In the genomic region with DNA sequence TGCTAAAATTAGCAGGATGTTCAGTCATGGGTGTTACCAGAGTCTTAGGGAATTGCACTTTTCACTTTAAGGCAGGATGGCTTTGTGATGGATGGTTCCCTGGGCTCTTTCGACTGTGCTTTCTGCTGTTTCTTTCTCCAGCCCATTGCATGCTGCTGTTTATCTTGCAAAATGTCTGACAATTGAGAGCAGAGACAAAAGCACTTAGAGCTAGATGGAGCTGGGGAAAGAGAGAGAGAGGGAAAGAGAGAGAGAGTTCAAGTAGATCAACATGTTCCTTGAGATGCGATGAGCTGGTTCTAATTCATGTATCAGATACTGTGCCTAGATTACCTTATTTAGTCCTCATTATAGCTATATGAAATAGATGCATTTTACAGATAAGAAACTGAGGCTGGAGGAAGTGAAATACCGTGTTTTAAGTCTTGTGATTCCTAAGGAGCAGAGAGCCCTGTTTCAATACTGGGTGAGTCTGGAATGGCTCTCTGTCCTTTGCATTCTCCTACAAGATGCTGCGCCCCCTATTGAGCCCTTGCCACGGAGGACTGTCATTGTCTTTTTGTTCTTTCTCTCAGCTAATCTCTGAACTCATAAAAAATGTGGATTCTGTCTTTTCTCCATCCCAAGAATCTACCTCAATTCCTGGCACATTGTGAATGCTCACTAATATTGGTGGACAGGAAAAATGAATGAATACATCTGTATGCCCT, we compare ENCODE assay signal across 17 cellular contexts.
DNase-seq lines count a peak whose midpoint lies in the region; ATAC-seq and TF ChIP-seq lines count a peak whose summit lies in the region.
"Had no signal": no experiment of that assay in that cellular context is flagged by ENCODE, and none has a peak within 500 bp of the region (broad histone marks: within the 10 kb centered on the region; RNA-seq: fewer than 3 reads in every experiment).

No MANE protein-coding gene starts in this region.

- no peak overlapping the region for H3K4me3 ChIP-seq in H7 (ENCODE audit: insufficient read depth, low read depth, low read length)
- no peak overlapping the region for H3K4me3 ChIP-seq in smooth muscle cell
- H3K4me3 ChIP-seq: adrenal gland, left ventricle myocardium inferior, right lobe of liver, uterus had no signal

- no peak overlapping the region for H3K9ac ChIP-seq in smooth muscle cell (ENCODE audit: low read depth)

- no peaks in the 10 kb centered on the region for H3K36me3 ChIP-seq in H7 (replicated peaks; ENCODE audit: control insufficient read depth, insufficient read depth, low read length)
- no peaks in the 10 kb centered on the region for H3K36me3 ChIP-seq in smooth muscle cell (ENCODE audit: low read depth)
- H3K36me3 ChIP-seq: adrenal gland, left ventricle myocardium inferior, right lobe of liver, uterus had no signal

- H3K9me3 ChIP-seq in smooth muscle cell (replicated peaks; ENCODE audit: low read depth) = no peaks in the 10 kb centered on the region
- H3K9me3 ChIP-seq: adrenal gland, left ventricle myocardium inferior, right lobe of liver, uterus had no signal

- no peaks in the 10 kb centered on the region for H4K20me1 ChIP-seq in smooth muscle cell (ENCODE audit: low read depth)

- H2AFZ ChIP-seq in smooth muscle cell (ENCODE audit: low read depth) = peak overlapping the region; percentile 8

- H3K27ac ChIP-seq in smooth muscle cell (ENCODE audit: low read depth) = no peak overlapping the region
- H3K27ac ChIP-seq: adrenal gland, left ventricle myocardium inferior, right lobe of liver, uterus had no signal

- H3K4me2 ChIP-seq in smooth muscle cell = no peak overlapping the region

- 53% methylated on average over 5 of the region's 5 CpGs for WGBS in smooth muscle cell (ENCODE audit: low lambda C conversion rate)

- H3K27me3 ChIP-seq in H7 (ENCODE audit: control insufficient read depth, insufficient read depth, low read length) (no peaks in the 10 kb centered on the region), smooth muscle cell (ENCODE audit: low read depth) (no peaks in the 10 kb centered on the region)
- H3K27me3 ChIP-seq: adrenal gland, right lobe of liver, uterus had no signal

- no peaks in the 10 kb centered on the region for H3F3A ChIP-seq in smooth muscle cell (ENCODE audit: low read depth)

- H3K79me2 ChIP-seq in smooth muscle cell (ENCODE audit: low read depth) = no peaks in the 10 kb centered on the region

- no peak for ATAC-seq in HG03196 (IDR thresholded peaks at IDR 0.05; ENCODE audit: unreplicated experiment)
- ATAC-seq: activated T-cell treated with anti-CD3 and anti-CD28 coated beads, Interleukin-2, amount 50 U/mL, for 72 hours; right lobe of liver had no signal

- peaks cover 10% of the 10 kb centered on the region for H3K4me1 ChIP-seq in smooth muscle cell (ENCODE audit: low read depth)
- H3K4me1 ChIP-seq: adrenal gland, left ventricle myocardium inferior, right lobe of liver, uterus had no signal

- TF ChIP-seq CTCF in smooth muscle cell (IDR thresholded peaks at IDR 0.05; ENCODE audit: borderline replicate concordance, insufficient read depth, poor library complexity, severe bottlenecking) = no peak

- DNase-seq in H7 (peak; percentile 3), NCI-H146 treated with DMSO at 0.1 percent for 48 hours (lab: John Stamatoyannopoulos, UW; ENCODE audit: unreplicated experiment) (peak; percentile 27), amniotic epithelial cell (ENCODE audit: low read depth) (peak; percentile 13), smooth muscle cell (lab: John Stamatoyannopoulos, UW; ENCODE audit: unreplicated experiment) (no peak), germinal center (ENCODE audit: low spot score) (no peak), ecto neural progenitor cell (ENCODE audit: low spot score) (no peak)
- DNase-seq: activated CD4-positive, alpha-beta T cell treated with anti-CD3 and anti-CD28 coated beads, Interleukin-2, amount 50 U/mL, for 48 hours; activated T-cell treated with anti-CD3 and anti-CD28 coated beads, Interleukin-2, amount 50 U/mL, for 72 hours; CD4-positive, alpha-beta memory T cell; left ventricle myocardium inferior; NCI-H1105; NCI-H446 treated with DMSO at 0.1 percent for 48 hours; right lobe of liver; stimulated activated naive CD4-positive, alpha-beta T cell; uterus had no signal

Comparison
In these comparisons a context has a peak if more than half of its experiments do, and no peak if none do; other contexts are left out.
1. DNase-seq: peak in H7 (single experiment), NCI-H146 treated with DMSO at 0.1 percent for 48 hours (single experiment) and amniotic epithelial cell (single experiment); none in smooth muscle cell (single experiment), germinal center (single experiment) and ecto neural progenitor cell (single experiment).